ENCODE assay signal across 1 cellular context in genomic region chr7:7569113-7569527, GRCh38.
A peak's percentile ranks its signal among the peaks of the same experiment; 100 is the strongest.
TF ChIP-seq lines count a peak whose summit lies in the region.

No MANE protein-coding gene starts in this region.

TF ChIP-seq in GM12878, 131 proteins besides CTCF, POLR2A, EP300 and RAD21 (continued from another document):
- TF ChIP-seq POLR2AphosphoS5 (IDR thresholded peaks at IDR 0.05; ENCODE audit: low read length) (peak; percentile 49), SRF (IDR thresholded peaks at IDR 0.05; ENCODE audit: low read depth in 2 of 2, low read length in 2 of 2) (peak; percentile 88 to 98), RFX5 (IDR thresholded peaks at IDR 0.05; ENCODE audit: low read depth, low read length) (no peak), EED (IDR thresholded peaks at IDR 0.05; ENCODE audit: low read depth) (no peak), POU2F2 (IDR thresholded peaks at IDR 0.05; ENCODE audit: borderline replicate concordance, low read depth, low read length) (peak; percentile 45; the same call in 1 of the 3 replicates), DPF2 (IDR thresholded peaks at IDR 0.05) (no peak), ZNF274 (IDR thresholded peaks at IDR 0.05; ENCODE audit: insufficient read depth, insufficient read length) (no peak), KDM1A (IDR thresholded peaks at IDR 0.05; ENCODE audit: borderline replicate concordance) (no peak), GATAD2B (conservative IDR thresholded peaks at IDR 0.05; ENCODE audit: low read depth) (no peak), CUX1 (IDR thresholded peaks at IDR 0.05; ENCODE audit: insufficient replicate concordance, low read depth, low read length) (peak; percentile 55), NFYA (IDR thresholded peaks at IDR 0.05; ENCODE audit: borderline replicate concordance, low read depth, low read length) (no peak), NR2C1 (IDR thresholded peaks at IDR 0.05) (no peak), CEBPB (IDR thresholded peaks at IDR 0.05; ENCODE audit: borderline replicate concordance in 1 of 2, low read depth in 2 of 2, low read length in 2 of 2) (no peak), JUND (IDR thresholded peaks at IDR 0.05; ENCODE audit: low read depth, low read length) (no peak), BCL11A (IDR thresholded peaks at IDR 0.05; ENCODE audit: low read depth, low read length) (peak; percentile 85), ZBTB11 (CRISPR knock-in tag; IDR thresholded peaks at IDR 0.05) (no peak), WRNIP1 (IDR thresholded peaks at IDR 0.05; ENCODE audit: borderline replicate concordance, low read depth, low read length) (peak; percentile 91; the same call in 1 of the 2 replicates), MTA2 (IDR thresholded peaks at IDR 0.05; ENCODE audit: low read depth) (peak; percentile 93), FOS (IDR thresholded peaks at IDR 0.05; ENCODE audit: borderline replicate concordance, extremely low read depth, insufficient read length) (no peak), SIN3A (IDR thresholded peaks at IDR 0.05; ENCODE audit: low read depth, low read length) (no peak), ELK1 (IDR thresholded peaks at IDR 0.05; ENCODE audit: low read depth, low read length) (peak; percentile 30; the same call in 1 of the 2 replicates), HDGF (IDR thresholded peaks at IDR 0.05) (no peak), MXI1 (IDR thresholded peaks at IDR 0.05; ENCODE audit: low read depth, low read length) (no peak; the same call in 1 of the 2 replicates), IKZF1 (conservative IDR thresholded peaks at IDR 0.05) (0 out of 2 replicates have a peak, but pooled peaks have one; percentile 8), PAX5 (IDR thresholded peaks at IDR 0.05; ENCODE audit: borderline replicate concordance, low read depth, low read length) (peak; percentile 38; the same call in 1 of the 2 replicates), GABPA (IDR thresholded peaks at IDR 0.05; ENCODE audit: low read depth) (peak; percentile 62; the same call in 1 of the 2 replicates), RELB (IDR thresholded peaks at IDR 0.05; ENCODE audit: low read depth) (peak; percentile 26; the same call in 1 of the 2 replicates), MEF2A (IDR thresholded peaks at IDR 0.05; ENCODE audit: insufficient read depth, low read depth, low read length) (peak; percentile 80; the same call in 1 of the 2 replicates), NKRF (conservative IDR thresholded peaks at IDR 0.05) (no peak), NFXL1 (IDR thresholded peaks at IDR 0.05; ENCODE audit: borderline replicate concordance) (no peak), CBX5 (IDR thresholded peaks at IDR 0.05; ENCODE audit: low read depth) (0 out of 2 replicates have a peak, but pooled peaks have one; percentile 71), SPI1 (IDR thresholded peaks at IDR 0.05; ENCODE audit: borderline replicate concordance, insufficient read depth, low read depth, low read length) (peak; percentile 93), CREB1 (IDR thresholded peaks at IDR 0.05; ENCODE audit: low read depth) (peak; percentile 92), ZBED1 (IDR thresholded peaks at IDR 0.05; ENCODE audit: borderline replicate concordance) (0 out of 2 replicates have a peak, but pooled peaks have one; percentile 2), MYB (IDR thresholded peaks at IDR 0.05; ENCODE audit: borderline replicate concordance, low read depth, low read length) (no peak), CHD1 (IDR thresholded peaks at IDR 0.05; ENCODE audit: low read depth, low read length) (no peak), HSF1 (IDR thresholded peaks at IDR 0.05; ENCODE audit: low read depth, low read length) (no peak), POLR2AphosphoS2 (IDR thresholded peaks at IDR 0.05; ENCODE audit: low read depth, low read length) (no peak), IRF4 (IDR thresholded peaks at IDR 0.05; ENCODE audit: low read depth, low read length) (peak; percentile 81; the same call in 1 of the 2 replicates), FOXM1 (IDR thresholded peaks at IDR 0.05; ENCODE audit: low read depth, low read length) (peak; percentile 49; the same call in 1 of the 2 replicates), ZSCAN29 (IDR thresholded peaks at IDR 0.05) (no peak), ASH2L (IDR thresholded peaks at IDR 0.05; ENCODE audit: borderline replicate concordance, low read depth) (no peak), HDAC2 (IDR thresholded peaks at IDR 0.05) (no peak)
- TF ChIP-seq, protein P1, sequence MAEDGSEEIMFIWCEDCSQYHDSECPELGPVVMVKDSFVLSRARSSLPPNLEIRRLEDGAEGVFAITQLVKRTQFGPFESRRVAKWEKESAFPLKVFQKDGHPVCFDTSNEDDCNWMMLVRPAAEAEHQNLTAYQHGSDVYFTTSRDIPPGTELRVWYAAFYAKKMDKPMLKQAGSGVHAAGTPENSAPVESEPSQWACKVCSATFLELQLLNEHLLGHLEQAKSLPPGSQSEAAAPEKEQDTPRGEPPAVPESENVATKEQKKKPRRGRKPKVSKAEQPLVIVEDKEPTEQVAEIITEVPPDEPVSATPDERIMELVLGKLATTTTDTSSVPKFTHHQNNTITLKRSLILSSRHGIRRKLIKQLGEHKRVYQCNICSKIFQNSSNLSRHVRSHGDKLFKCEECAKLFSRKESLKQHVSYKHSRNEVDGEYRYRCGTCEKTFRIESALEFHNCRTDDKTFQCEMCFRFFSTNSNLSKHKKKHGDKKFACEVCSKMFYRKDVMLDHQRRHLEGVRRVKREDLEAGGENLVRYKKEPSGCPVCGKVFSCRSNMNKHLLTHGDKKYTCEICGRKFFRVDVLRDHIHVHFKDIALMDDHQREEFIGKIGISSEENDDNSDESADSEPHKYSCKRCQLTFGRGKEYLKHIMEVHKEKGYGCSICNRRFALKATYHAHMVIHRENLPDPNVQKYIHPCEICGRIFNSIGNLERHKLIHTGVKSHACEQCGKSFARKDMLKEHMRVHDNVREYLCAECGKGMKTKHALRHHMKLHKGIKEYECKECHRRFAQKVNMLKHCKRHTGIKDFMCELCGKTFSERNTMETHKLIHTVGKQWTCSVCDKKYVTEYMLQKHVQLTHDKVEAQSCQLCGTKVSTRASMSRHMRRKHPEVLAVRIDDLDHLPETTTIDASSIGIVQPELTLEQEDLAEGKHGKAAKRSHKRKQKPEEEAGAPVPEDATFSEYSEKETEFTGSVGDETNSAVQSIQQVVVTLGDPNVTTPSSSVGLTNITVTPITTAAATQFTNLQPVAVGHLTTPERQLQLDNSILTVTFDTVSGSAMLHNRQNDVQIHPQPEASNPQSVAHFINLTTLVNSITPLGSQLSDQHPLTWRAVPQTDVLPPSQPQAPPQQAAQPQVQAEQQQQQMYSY (CRISPR knock-in tag; IDR thresholded peaks at IDR 0.05): no peak
